Comparison of ENCODE assay signal across 11 cellular contexts in the genomic region with DNA sequence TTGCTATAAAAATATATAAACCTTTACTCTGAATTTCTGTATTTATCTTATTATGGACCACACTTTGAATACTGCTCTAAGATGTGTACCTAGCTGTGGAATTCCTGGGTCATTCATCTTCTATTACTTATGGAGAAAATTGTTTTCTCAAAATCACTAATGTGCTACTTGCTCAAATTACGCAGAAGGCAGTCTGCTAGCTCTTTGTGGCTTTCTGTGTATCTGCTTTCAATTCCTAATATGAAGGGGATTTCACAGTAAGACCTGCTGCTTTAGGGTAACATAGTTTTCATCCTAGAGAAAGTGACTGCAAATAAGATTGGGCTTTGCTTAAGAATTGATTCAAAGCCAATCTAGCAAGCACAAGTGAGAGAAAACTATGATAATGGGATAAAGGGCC.
DNase-seq lines count a peak whose midpoint lies in the region; ATAC-seq and TF ChIP-seq lines count a peak whose summit lies in the region.
"Had no signal": no experiment of that assay in that cellular context is flagged by ENCODE, and none has a peak within 500 bp of the region (broad histone marks: within the 10 kb centered on the region; RNA-seq: fewer than 3 reads in every experiment).

No MANE protein-coding gene starts in this region.

- H4K20me1 ChIP-seq in neural progenitor cell (ENCODE audit: low read depth), result no peaks in the 10 kb centered on the region

- no peak for DNase-seq in activated naive CD4-positive, alpha-beta T cell treated with anti-CD3 and anti-CD28 coated beads, Interleukin-2, amount 50 U/mL, for 72 hours (ENCODE audit: low spot score in 2 of 2)
- DNase-seq in neural progenitor cell (ENCODE audit: low spot score) (no peak), suprapubic skin (ENCODE audit: low spot score in 2 of 2) (no peak)
- DNase-seq: H9, NCI-H1092 had no signal

- TF ChIP-seq POLR2A in GM18505 (IDR thresholded peaks at IDR 0.05; ENCODE audit: borderline replicate concordance, extremely low read depth, insufficient read depth, insufficient read length) (no peak), suprapubic skin (IDR thresholded peaks at IDR 0.05) (no peak)

- peak overlapping the region; percentile 84 to 90 for H3K27ac Mint-ChIP-seq in activated naive CD4-positive, alpha-beta T cell treated with anti-CD3 and anti-CD28 coated beads, Interleukin-2, amount 50 U/mL, for 72 hours
- no peak overlapping the region for H3K27ac Mint-ChIP-seq in neural progenitor cell
- H3K27ac Mint-ChIP-seq: H9 had no signal

- 86% methylated on average over 1 of the region's 1 CpG for WGBS in suprapubic skin

- H3K4me1 Mint-ChIP-seq in neural progenitor cell, result no peaks in the 10 kb centered on the region

- no peaks in the 10 kb centered on the region for H3F3A ChIP-seq in neural progenitor cell (ENCODE audit: low read depth)

- no peaks in the 10 kb centered on the region for H3K9me3 ChIP-seq in neural progenitor cell (ENCODE audit: low read depth)
- H3K9me3 ChIP-seq in suprapubic skin, result no peaks in the 10 kb centered on the region
- H3K9me3 ChIP-seq: SJSA1 had no signal

- H3K4me3 ChIP-seq in neural progenitor cell (no peak overlapping the region), suprapubic skin (no peak overlapping the region)
- H3K4me3 ChIP-seq: SJSA1 had no signal

- ATAC-seq in GM18505 (IDR thresholded peaks at IDR 0.05; ENCODE audit: unreplicated experiment) (peak; percentile 43), GM19463 (IDR thresholded peaks at IDR 0.05; ENCODE audit: unreplicated experiment) (peak; percentile 67), HG03095 (IDR thresholded peaks at IDR 0.05; ENCODE audit: unreplicated experiment) (peak; percentile 50), HG03521 (IDR thresholded peaks at IDR 0.05; ENCODE audit: unreplicated experiment) (no peak), SK-N-SH treated with all-trans-retinoic acid at 6 μM for 48 hours (no peak)
- peak; percentile 47 to 65 for ATAC-seq in activated naive CD4-positive, alpha-beta T cell treated with anti-CD3 and anti-CD28 coated beads, Interleukin-2, amount 50 U/mL, for 72 hours

- no peaks in the 10 kb centered on the region for H3K79me2 ChIP-seq in neural progenitor cell (ENCODE audit: low read depth)

- H3K4me1 ChIP-seq in neural progenitor cell (no peaks in the 10 kb centered on the region), suprapubic skin (no peaks in the 10 kb centered on the region)
- H3K4me1 ChIP-seq: SJSA1 had no signal

- TF ChIP-seq EP300 in suprapubic skin (IDR thresholded peaks at IDR 0.05), result no peak

- H3K9me3 Mint-ChIP-seq in activated naive CD4-positive, alpha-beta T cell treated with anti-CD3 and anti-CD28 coated beads, Interleukin-2, amount 50 U/mL, for 72 hours, result no peaks in the 10 kb centered on the region
- no peaks in the 10 kb centered on the region for H3K9me3 Mint-ChIP-seq in neural progenitor cell
- H3K9me3 Mint-ChIP-seq: H9 had no signal

- H3K27me3 Mint-ChIP-seq in neural progenitor cell (ENCODE audit: insufficient read depth, low read depth), result no peaks in the 10 kb centered on the region

- no peak overlapping the region for H3K4me3 Mint-ChIP-seq in neural progenitor cell
- H3K4me3 Mint-ChIP-seq: H9 had no signal

- H3K4me2 ChIP-seq in neural progenitor cell, result no peak overlapping the region

- TF ChIP-seq CTCF in neural progenitor cell (IDR thresholded peaks at IDR 0.05) (no peak), suprapubic skin (IDR thresholded peaks at IDR 0.05) (no peak)

- H3K36me3 ChIP-seq in neural progenitor cell (no peaks in the 10 kb centered on the region), suprapubic skin (no peaks in the 10 kb centered on the region)
- H3K36me3 ChIP-seq: SJSA1 had no signal

- H3K9ac ChIP-seq in neural progenitor cell, result no peak overlapping the region

- no peak overlapping the region for H2AFZ ChIP-seq in neural progenitor cell (replicated peaks)

- H3K27me3 ChIP-seq in neural progenitor cell (no peaks in the 10 kb centered on the region), suprapubic skin (no peaks in the 10 kb centered on the region)

- H3K27ac ChIP-seq in neural progenitor cell (no peak overlapping the region), suprapubic skin (no peak overlapping the region)
- H3K27ac ChIP-seq: SJSA1 had no signal

- H3K36me3 Mint-ChIP-seq in activated naive CD4-positive, alpha-beta T cell treated with anti-CD3 and anti-CD28 coated beads, Interleukin-2, amount 50 U/mL, for 72 hours, result no peaks in the 10 kb centered on the region
- H3K36me3 Mint-ChIP-seq in neural progenitor cell, result no peaks in the 10 kb centered on the region

TF ChIP-seq in SK-N-SH treated with all-trans-retinoic acid at 6 μM for 48 hours, 23 proteins besides CTCF, POLR2A, EP300 and RAD21:
- TF ChIP-seq BACH2 (CRISPR knock-in tag; IDR thresholded peaks at IDR 0.05; ENCODE audit: borderline replicate concordance) (no peak), ISL1 (CRISPR knock-in tag; IDR thresholded peaks at IDR 0.05) (no peak), OSR1 (CRISPR knock-in tag; IDR thresholded peaks at IDR 0.05) (no peak), ESRRG (CRISPR knock-in tag; IDR thresholded peaks at IDR 0.05) (no peak), ZFP30 (CRISPR knock-in tag; IDR thresholded peaks at IDR 0.05) (no peak), CSDC2 (CRISPR knock-in tag; IDR thresholded peaks at IDR 0.05) (no peak), ZNF565 (CRISPR knock-in tag; conservative IDR thresholded peaks at IDR 0.05; ENCODE audit: low read depth) (no peak), ZNF70 (CRISPR knock-in tag; IDR thresholded peaks at IDR 0.05) (no peak), TOX (CRISPR knock-in tag; IDR thresholded peaks at IDR 0.05; ENCODE audit: borderline replicate concordance) (no peak), SNAI2 (CRISPR knock-in tag; IDR thresholded peaks at IDR 0.05) (no peak), ZNF8 (CRISPR knock-in tag; IDR thresholded peaks at IDR 0.05) (no peak), ZFP3 (CRISPR knock-in tag; IDR thresholded peaks at IDR 0.05) (no peak), RARB (CRISPR knock-in tag; IDR thresholded peaks at IDR 0.05) (no peak), TCF4 (CRISPR knock-in tag; IDR thresholded peaks at IDR 0.05; ENCODE audit: borderline replicate concordance) (no peak), ARNTL (CRISPR knock-in tag; IDR thresholded peaks at IDR 0.05; ENCODE audit: borderline replicate concordance, low read depth) (no peak)
- TF ChIP-seq, protein P1, sequence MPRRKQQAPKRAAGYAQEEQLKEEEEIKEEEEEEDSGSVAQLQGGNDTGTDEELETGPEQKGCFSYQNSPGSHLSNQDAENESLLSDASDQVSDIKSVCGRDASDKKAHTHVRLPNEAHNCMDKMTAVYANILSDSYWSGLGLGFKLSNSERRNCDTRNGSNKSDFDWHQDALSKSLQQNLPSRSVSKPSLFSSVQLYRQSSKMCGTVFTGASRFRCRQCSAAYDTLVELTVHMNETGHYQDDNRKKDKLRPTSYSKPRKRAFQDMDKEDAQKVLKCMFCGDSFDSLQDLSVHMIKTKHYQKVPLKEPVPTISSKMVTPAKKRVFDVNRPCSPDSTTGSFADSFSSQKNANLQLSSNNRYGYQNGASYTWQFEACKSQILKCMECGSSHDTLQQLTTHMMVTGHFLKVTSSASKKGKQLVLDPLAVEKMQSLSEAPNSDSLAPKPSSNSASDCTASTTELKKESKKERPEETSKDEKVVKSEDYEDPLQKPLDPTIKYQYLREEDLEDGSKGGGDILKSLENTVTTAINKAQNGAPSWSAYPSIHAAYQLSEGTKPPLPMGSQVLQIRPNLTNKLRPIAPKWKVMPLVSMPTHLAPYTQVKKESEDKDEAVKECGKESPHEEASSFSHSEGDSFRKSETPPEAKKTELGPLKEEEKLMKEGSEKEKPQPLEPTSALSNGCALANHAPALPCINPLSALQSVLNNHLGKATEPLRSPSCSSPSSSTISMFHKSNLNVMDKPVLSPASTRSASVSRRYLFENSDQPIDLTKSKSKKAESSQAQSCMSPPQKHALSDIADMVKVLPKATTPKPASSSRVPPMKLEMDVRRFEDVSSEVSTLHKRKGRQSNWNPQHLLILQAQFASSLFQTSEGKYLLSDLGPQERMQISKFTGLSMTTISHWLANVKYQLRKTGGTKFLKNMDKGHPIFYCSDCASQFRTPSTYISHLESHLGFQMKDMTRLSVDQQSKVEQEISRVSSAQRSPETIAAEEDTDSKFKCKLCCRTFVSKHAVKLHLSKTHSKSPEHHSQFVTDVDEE (CRISPR knock-in tag; IDR thresholded peaks at IDR 0.05), result no peak
- TF ChIP-seq, protein P2, sequence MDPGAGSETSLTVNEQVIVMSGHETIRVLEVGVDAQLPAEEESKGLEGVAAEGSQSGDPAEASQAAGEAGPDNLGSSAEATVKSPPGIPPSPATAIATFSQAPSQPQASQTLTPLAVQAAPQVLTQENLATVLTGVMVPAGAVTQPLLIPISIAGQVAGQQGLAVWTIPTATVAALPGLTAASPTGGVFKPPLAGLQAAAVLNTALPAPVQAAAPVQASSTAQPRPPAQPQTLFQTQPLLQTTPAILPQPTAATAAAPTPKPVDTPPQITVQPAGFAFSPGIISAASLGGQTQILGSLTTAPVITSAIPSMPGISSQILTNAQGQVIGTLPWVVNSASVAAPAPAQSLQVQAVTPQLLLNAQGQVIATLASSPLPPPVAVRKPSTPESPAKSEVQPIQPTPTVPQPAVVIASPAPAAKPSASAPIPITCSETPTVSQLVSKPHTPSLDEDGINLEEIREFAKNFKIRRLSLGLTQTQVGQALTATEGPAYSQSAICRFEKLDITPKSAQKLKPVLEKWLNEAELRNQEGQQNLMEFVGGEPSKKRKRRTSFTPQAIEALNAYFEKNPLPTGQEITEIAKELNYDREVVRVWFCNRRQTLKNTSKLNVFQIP (CRISPR knock-in tag; IDR thresholded peaks at IDR 0.05; ENCODE audit: borderline replicate concordance, low read depth), result no peak

Comparison
In these comparisons a context has a peak if more than half of its experiments do, and no peak if none do; other contexts are left out.
1. ATAC-seq: peak in GM18505 (single experiment), GM19463 (single experiment), HG03095 (single experiment) and activated naive CD4-positive, alpha-beta T cell treated with anti-CD3 and anti-CD28 coated beads, Interleukin-2, amount 50 U/mL, for 72 hours (2 of 2); none in HG03521 (single experiment) and SK-N-SH treated with all-trans-retinoic acid at 6 μM for 48 hours (single experiment).